Comparison of ENCODE assay signal across 15 cellular contexts in the genomic region with DNA sequence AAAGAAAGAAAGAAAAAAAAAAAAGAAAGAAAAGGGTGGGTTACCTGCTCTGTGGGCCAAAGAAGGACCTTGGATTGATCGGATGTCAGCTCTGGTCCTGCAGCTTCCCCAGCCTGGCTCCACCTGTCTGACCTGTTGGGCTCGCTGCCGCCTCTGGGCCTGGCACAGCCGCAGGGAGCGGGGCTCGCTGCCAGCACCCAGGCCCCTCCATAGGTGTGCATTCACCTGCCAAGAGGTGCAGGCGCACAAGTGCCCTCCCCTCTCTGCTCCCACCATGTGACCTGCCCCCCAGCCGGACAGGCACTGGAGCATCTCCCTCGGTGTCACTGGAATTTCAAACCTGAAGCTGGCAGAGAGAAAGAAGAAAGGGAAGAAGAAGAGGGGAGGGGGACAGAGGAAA. TPM values are rescaled to one million over a fixed set of nuclear protein-coding genes. Genes with fewer than 3 reads are reported as not detected.
DNase-seq lines count a peak whose midpoint lies in the region; ATAC-seq and TF ChIP-seq lines count a peak whose summit lies in the region.
"Had no signal": no experiment of that assay in that cellular context is flagged by ENCODE, and none has a peak within 500 bp of the region (broad histone marks: within the 10 kb centered on the region; RNA-seq: fewer than 3 reads in every experiment).

No MANE protein-coding gene starts in this region.

- H3K9me1 ChIP-seq in IMR-90 (ENCODE audit: insufficient read depth, low read length): peaks cover 31% of the 10 kb centered on the region

- POLR2A ChIA-PET in IMR-90 (lab: Charles Lee; ENCODE audit: unreplicated experiment): no interaction called here

- CTCF ChIA-PET in IMR-90 (lab: Yijun Ruan, JAX): no interaction called here

- in situ Hi-C loops in IMR-90 (cut with MboI; ENCODE audit: low sequenced_read_pairs): no loop called here

- H2AFZ ChIP-seq in IMR-90 (replicated peaks; ENCODE audit: low read length, poor library complexity): no peak overlapping the region

- no peak overlapping the region for H3K18ac ChIP-seq in IMR-90 (ENCODE audit: low read depth, low read length)

- H2BK120ac ChIP-seq in IMR-90 (ENCODE audit: low read depth, low read length): no peak overlapping the region

- H3K23ac ChIP-seq in IMR-90 (ENCODE audit: low read depth, low read length): no peak overlapping the region

- H3K4ac ChIP-seq in IMR-90 (ENCODE audit: low read depth, low read length): no peak overlapping the region

- H4K20me1 ChIP-seq in IMR-90 (ENCODE audit: insufficient read depth, low read length): peaks cover 90% of the 10 kb centered on the region

- H3K56ac ChIP-seq in IMR-90 (ENCODE audit: extremely low read depth, insufficient read depth, low read length): no peak overlapping the region

- dilution Hi-C loops in IMR-90 (cut with HindIII; ENCODE audit: low sequenced_read_pairs, unreplicated experiment): no loop called here

- intact Hi-C loops in IMR-90 (cut with micrococcal nuclease): no loop called here
- intact Hi-C loops in adrenal gland (cut with DNase I): no loop called here
- intact Hi-C loops in thyroid gland (cut with DNase I): no loop called here
- intact Hi-C loops in aorta (cut with DNase I): no loop called here

- peak overlapping the region; percentile 33 for H2AK9ac ChIP-seq in IMR-90 (replicated peaks; ENCODE audit: low read depth, low read length, poor library complexity)

- no peak overlapping the region for H4K8ac ChIP-seq in IMR-90 (ENCODE audit: low read depth in 2 of 2, low read length in 2 of 2)

- H3K36me3 ChIP-seq in IMR-90 (ENCODE audit: control insufficient read depth, insufficient read depth, low read length): peaks cover 9% of the 10 kb centered on the region; the same call in 1 of the 2 replicates
- no peaks in the 10 kb centered on the region for H3K36me3 ChIP-seq in adrenal gland (replicated peaks in 1 of 2)
- H3K36me3 ChIP-seq in liver (ENCODE audit: control insufficient read depth in 4 of 4, insufficient read depth in 3 of 4, low read depth in 1 of 4, low read length in 3 of 4): no peaks in the 10 kb centered on the region
- no peaks in the 10 kb centered on the region for H3K36me3 ChIP-seq in thyroid gland
- no peaks in the 10 kb centered on the region for H3K36me3 ChIP-seq in aorta (ENCODE audit: control insufficient read depth in 1 of 2, insufficient read depth in 2 of 2, low read length in 1 of 2)
- H3K36me3 ChIP-seq: SJSA1 had no signal

- no TSS peak for BruUV-seq in IMR-90 (replicated peaks; lab: Mats Ljungman, UMichigan)

- H3K4me3 ChIP-seq in IMR-90 (ENCODE audit: insufficient read depth, low read depth, low read length): no peak overlapping the region
- no peak overlapping the region for H3K4me3 ChIP-seq in adrenal gland
- no peak overlapping the region for H3K4me3 ChIP-seq in liver (ENCODE audit: low read depth in 1 of 3, low read length in 3 of 3)
- H3K4me3 ChIP-seq in thyroid gland (replicated peaks in 1 of 3): no peak overlapping the region
- no peak overlapping the region for H3K4me3 ChIP-seq in aorta (ENCODE audit: low read length in 2 of 2)
- H3K4me3 ChIP-seq: SJSA1 had no signal

- H2BK15ac ChIP-seq in IMR-90 (ENCODE audit: low read depth, low read length): no peak overlapping the region

- H3K27me3 ChIP-seq in IMR-90 (ENCODE audit: control insufficient read depth, insufficient read depth, low read length) (no peaks in the 10 kb centered on the region), adrenal gland (no peaks in the 10 kb centered on the region), liver (ENCODE audit: control insufficient read depth in 4 of 4, insufficient read depth in 4 of 4, low read length in 3 of 4) (no peaks in the 10 kb centered on the region), thyroid gland (no peaks in the 10 kb centered on the region), aorta (ENCODE audit: control insufficient read depth in 1 of 2, insufficient read depth in 2 of 2, low read length in 1 of 2) (no peaks in the 10 kb centered on the region)
- H3K27me3 ChIP-seq: SJSA1 had no signal

- H3K9ac ChIP-seq in IMR-90 (ENCODE audit: low read depth, low read length) (no peak overlapping the region), liver (ENCODE audit: low read depth in 1 of 2, low read length in 2 of 2) (peak overlapping the region in 1 of 2 donors; percentile 80)

- no peak overlapping the region for H2BK5ac ChIP-seq in IMR-90 (ENCODE audit: low read depth, low read length, poor library complexity, severe bottlenecking)

- no peak for ATAC-seq in IMR-90 (ENCODE audit: low read depth)
- ATAC-seq in HG02885 (IDR thresholded peaks at IDR 0.05; ENCODE audit: poor library complexity, unreplicated experiment): no peak
- ATAC-seq in aorta (ENCODE audit: low FRiP score): no peak

- TF ChIP-seq RAD21 in IMR-90 (IDR thresholded peaks at IDR 0.05; ENCODE audit: low read length) (no peak), liver (IDR thresholded peaks at IDR 0.05) (no peak)

- H3K9me3 ChIP-seq in IMR-90 (ENCODE audit: control insufficient read depth, insufficient read depth, low read length) (no peaks in the 10 kb centered on the region), adrenal gland (replicated peaks in 1 of 3) (no peaks in the 10 kb centered on the region), liver (ENCODE audit: control insufficient read depth in 4 of 4, low read length in 3 of 4) (no peaks in the 10 kb centered on the region), thyroid gland (no peaks in the 10 kb centered on the region), aorta (ENCODE audit: control insufficient read depth, low read length) (no peaks in the 10 kb centered on the region)
- H3K9me3 ChIP-seq: SJSA1 had no signal

- H2BK20ac ChIP-seq in IMR-90 (ENCODE audit: low read depth, low read length): no peak overlapping the region

- peaks cover 30% of the 10 kb centered on the region for H3K4me1 ChIP-seq in IMR-90 (ENCODE audit: control insufficient read depth, insufficient read depth, low read length)
- peaks cover 30 to 33% of the 10 kb centered on the region in 2 donors for H3K4me1 ChIP-seq in adrenal gland (replicated peaks in 1 of 2)
- H3K4me1 ChIP-seq in liver (ENCODE audit: control insufficient read depth in 4 of 4, insufficient read depth in 4 of 4, low read length in 3 of 4): peaks cover 10 to 16% (median 13%) of the 10 kb centered on the region in 4 donors
- H3K4me1 ChIP-seq in thyroid gland: peaks cover 0 to 23% of the 10 kb centered on the region in 2 donors
- no peaks in the 10 kb centered on the region for H3K4me1 ChIP-seq in aorta (ENCODE audit: control insufficient read depth in 1 of 2, insufficient read depth in 2 of 2, low read length in 2 of 2)

- DNase-seq in IMR-90 (no peak), adrenal gland (no peak), thyroid gland (peak; percentile 58 to 60), NCI-H2227 treated with DMSO at 0.1 percent for 48 hours (lab: John Stamatoyannopoulos, UW) (no peak), NCI-H2196 treated with DMSO at 0.1 percent for 48 hours (lab: John Stamatoyannopoulos, UW; ENCODE audit: unreplicated experiment) (no peak), aorta (no peak)
- DNase-seq: activated CD4-positive, alpha-beta T cell treated with anti-CD3 and anti-CD28 coated beads, Interleukin-2, amount 50 U/mL, for 48 hours; EL; MV-4-11; NCI-H2171 treated with DMSO at 0.1 percent for 48 hours; nucleus accumbens; substantia nigra had no signal

- no peak overlapping the region for H4K91ac ChIP-seq in IMR-90 (ENCODE audit: insufficient read depth, low read depth, low read length)

- TF ChIP-seq POLR2A in IMR-90 (IDR thresholded peaks at IDR 0.05; ENCODE audit: low read depth, low read length) (no peak), adrenal gland (IDR thresholded peaks at IDR 0.05) (no peak), thyroid gland (IDR thresholded peaks at IDR 0.05) (no peak)

- TF ChIP-seq CTCF in IMR-90 (conservative IDR thresholded peaks at IDR 0.05; ENCODE audit: low read depth, low read length) (no peak), adrenal gland (IDR thresholded peaks at IDR 0.05) (no peak), liver (IDR thresholded peaks at IDR 0.05; ENCODE audit: low read depth, low read length, missing input control) (no peak), thyroid gland (IDR thresholded peaks at IDR 0.05) (no peak)

- H2AK5ac ChIP-seq in IMR-90 (ENCODE audit: low read depth, low read length): 0 out of 2 replicates have a peak overlapping the region, but pooled peaks have one; percentile 43

- H3K27ac ChIP-seq in IMR-90 (ENCODE audit: insufficient read depth, low read length) (no peak overlapping the region), adrenal gland (peak overlapping the region in 3 of 5 donors; percentile 91), liver (ENCODE audit: low read depth in 1 of 2, low read length in 2 of 2) (peak overlapping the region; percentile 84 to 86), thyroid gland (peak overlapping the region in 2 of 3 donors; percentile 64 to 73), aorta (ENCODE audit: low read depth in 1 of 2, low read length in 2 of 2) (no peak overlapping the region)
- H3K27ac ChIP-seq: SJSA1 had no signal

- no peak overlapping the region for H3K4me2 ChIP-seq in IMR-90 (ENCODE audit: low read depth, low read length)

- no peak overlapping the region for H4K5ac ChIP-seq in IMR-90 (ENCODE audit: low read depth, low read length)

- WGBS in IMR-90 (ENCODE audit: extremely low coverage in 2 of 2, insufficient read length in 1 of 2), 2 experiments: 100% methylated on average over 1 of the region's 9 CpGs; no CpG with 5 or more reads in 1 of the 2 experiments
- WGBS in adrenal gland, 4 donors: 75 to 91% (median 80%) methylated on average over 5 to 7 of the region's 9 CpGs
- 76% methylated on average over 7 of the region's 9 CpGs for WGBS in liver
- WGBS in thyroid gland, 2 donors: 51 to 54% methylated on average over 7 of the region's 9 CpGs
- 96 to 98% methylated on average over 7 of the region's 9 CpGs for WGBS in aorta, 2 donors

- H3K79me1 ChIP-seq in IMR-90 (ENCODE audit: low read depth in 1 of 2, low read length in 2 of 2): peaks cover 21 to 92% of the 10 kb centered on the region in 2 experiments

- no peak overlapping the region for H3K14ac ChIP-seq in IMR-90 (replicated peaks; ENCODE audit: low read depth, low read length)

TF ChIP-seq in IMR-90, 13 proteins besides CTCF, POLR2A, EP300 and RAD21 (continues in another document):
- TF ChIP-seq MAZ (IDR thresholded peaks at IDR 0.05; ENCODE audit: borderline replicate concordance, low read depth, low read length) (no peak), FOS (IDR thresholded peaks at IDR 0.05; ENCODE audit: low read depth, low read length) (no peak)

RNA-seq across cellular contexts. Expression of gene GPR157, which starts 33.1 kb away (rescaled TPM):
- 2.2 and 2.7 TPM in 2 replicates for total RNA-seq in IMR-90 (2012; rRNA removed)
- 1.7 and 1.8 TPM in 2 replicates for polyA plus RNA-seq in IMR-90 (2012; rRNA removed)
- polyA plus RNA-seq in IMR-90 (2012; cell fraction: cytosol; rRNA removed): 1.4 TPM in 2 replicates
- polyA plus RNA-seq in IMR-90 (2012; cell fraction: nucleus; rRNA removed; ENCODE audit: low replicate concordance): 2.8 and 3.5 TPM in 2 replicates
- 10 to 100 TPM in 4 of 8 donors, 1 to 10 TPM in 4; 5.0 to 16.8 (median 9.8) TPM for total RNA-seq in adrenal gland
- polyA plus RNA-seq in adrenal gland: 1 to 10 TPM; 2.0 to 6.7 (median 2.9) TPM
- 1 to 10 TPM; 1.3 to 7.0 TPM for total RNA-seq in liver
- polyA plus RNA-seq in liver: 1 to 10 TPM; 2.1 to 2.4 TPM
- 10 to 100 TPM in 1 of 4 donors, 1 to 10 TPM in 3; 5.6 to 10.4 (median 7.3) TPM for total RNA-seq in thyroid gland
- 1 to 10 TPM; 7.1 to 7.9 TPM for total RNA-seq in aorta
- 1 to 10 TPM; 1.1 to 2.4 TPM for polyA plus RNA-seq in aorta

Comparison
In these comparisons a context has a peak if more than half of its experiments do, and no peak if none do; other contexts are left out.
1. DNase-seq: peak in thyroid gland (2 of 2); none in IMR-90 (single experiment), adrenal gland (0 of 7), NCI-H2227 treated with DMSO at 0.1 percent for 48 hours (single experiment), NCI-H2196 treated with DMSO at 0.1 percent for 48 hours (single experiment) and aorta (0 of 2).
2. H3K27ac ChIP-seq: peak in adrenal gland (3 of 5), liver (2 of 2) and thyroid gland (2 of 3); none in IMR-90 (single experiment) and aorta (0 of 2).